In the genomic region with DNA sequence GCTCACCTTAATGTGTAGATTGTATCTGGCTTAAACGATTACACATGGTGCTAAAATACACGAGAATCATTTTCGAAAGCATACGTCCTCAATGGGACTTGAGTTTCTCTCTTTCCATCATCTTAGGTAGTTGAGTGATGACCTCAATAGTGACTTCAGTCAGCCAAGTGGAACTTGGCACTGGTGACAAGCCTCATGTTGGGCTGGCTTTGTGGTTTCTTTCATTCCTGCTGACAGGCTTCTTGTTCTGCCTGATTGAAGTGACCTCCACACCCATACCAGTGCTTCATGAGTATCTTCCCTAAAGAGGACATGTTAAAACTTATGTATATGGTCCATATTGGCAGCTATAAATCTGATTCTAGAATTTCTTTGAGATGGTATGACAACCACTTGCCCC, we compare ENCODE assay signal across 15 cellular contexts.
DNase-seq lines count a peak whose midpoint lies in the region; ATAC-seq and TF ChIP-seq lines count a peak whose summit lies in the region.
"Had no signal": no experiment of that assay in that cellular context is flagged by ENCODE, and none has a peak within 500 bp of the region (broad histone marks: within the 10 kb centered on the region; RNA-seq: fewer than 3 reads in every experiment).

No MANE protein-coding gene starts in this region.

- H3K36me3 Mint-ChIP-seq in nephron progenitor cell (ENCODE audit: low read depth) = no peaks in the 10 kb centered on the region

- no peak overlapping the region for H3K4me3 ChIP-seq in left ventricle myocardium inferior

- no peak overlapping the region for H3K27ac Mint-ChIP-seq in nephron progenitor cell
- H3K27ac Mint-ChIP-seq: H9 had no signal

- peaks cover 33% of the 10 kb centered on the region for H3K27me3 Mint-ChIP-seq in nephron progenitor cell (ENCODE audit: low read depth, poor library complexity)

- no peaks in the 10 kb centered on the region for H3K4me1 ChIP-seq in left ventricle myocardium inferior

- H3K9me3 ChIP-seq in left ventricle myocardium inferior (replicated peaks) = no peaks in the 10 kb centered on the region

- intact Hi-C loops in left ventricle myocardium superior (cut with micrococcal nuclease) (no loop called here), left ventricle myocardium inferior (cut with micrococcal nuclease) (no loop called here)

- H3K27ac ChIP-seq in left ventricle myocardium inferior (replicated peaks) = no peak overlapping the region
- H3K27ac ChIP-seq: C4-2B had no signal

- H3K9me3 Mint-ChIP-seq in nephron progenitor cell = no peaks in the 10 kb centered on the region
- H3K9me3 Mint-ChIP-seq: H9 had no signal

- no peak for DNase-seq in left ventricle myocardium superior
- DNase-seq in left ventricle myocardium inferior = no peak
- DNase-seq in OCI-M1 (lab: John Stamatoyannopoulos, UW) = peak; percentile 41
- DNase-seq in kidney tubule cell (ENCODE audit: low spot score) = peak; percentile 38
- no peak for DNase-seq in NCI-H146 (lab: John Stamatoyannopoulos, UW)
- DNase-seq in NCI-H2029 treated with DMSO at 0.1 percent for 48 hours (lab: John Stamatoyannopoulos, UW) = no peak
- DNase-seq in nephron progenitor cell = no peak
- DNase-seq: H9; IMR-90; Kasumi-1; NCI-H1092 treated with DMSO at 0.1 percent for 48 hours; NCI-H2081 treated with DMSO at 0.1 percent for 48 hours; NCI-H446 treated with DMSO at 0.1 percent for 48 hours; NK-92 treated with Interleukin-12 subunit alpha and Interleukin-12 subunit beta, amount 100 ng/mL, for 24 hours had no signal

- H3K4me1 Mint-ChIP-seq in nephron progenitor cell = no peaks in the 10 kb centered on the region
- H3K4me1 Mint-ChIP-seq: H9 had no signal

- H3K4me3 Mint-ChIP-seq in nephron progenitor cell = no peak overlapping the region
- H3K4me3 Mint-ChIP-seq: H9 had no signal

- no peak for TF ChIP-seq CTCF in left ventricle myocardium inferior (IDR thresholded peaks at IDR 0.05; ENCODE audit: borderline replicate concordance)
- no peak for TF ChIP-seq CTCF in nephron progenitor cell (IDR thresholded peaks at IDR 0.05)

- no peaks in the 10 kb centered on the region for H3K27me3 ChIP-seq in left ventricle myocardium inferior (ENCODE audit: low read depth)

- peak; percentile 55 for ATAC-seq in left ventricle myocardium superior

- no peaks in the 10 kb centered on the region for H3K36me3 ChIP-seq in left ventricle myocardium inferior

Comparison
In these comparisons a context has a peak if more than half of its experiments do, and no peak if none do; other contexts are left out.
1. DNase-seq: peak in OCI-M1 (single experiment) and kidney tubule cell (single experiment); none in left ventricle myocardium superior (single experiment), left ventricle myocardium inferior (single experiment), NCI-H146 (single experiment), NCI-H2029 treated with DMSO at 0.1 percent for 48 hours (single experiment) and nephron progenitor cell (single experiment).